In the genomic region with DNA sequence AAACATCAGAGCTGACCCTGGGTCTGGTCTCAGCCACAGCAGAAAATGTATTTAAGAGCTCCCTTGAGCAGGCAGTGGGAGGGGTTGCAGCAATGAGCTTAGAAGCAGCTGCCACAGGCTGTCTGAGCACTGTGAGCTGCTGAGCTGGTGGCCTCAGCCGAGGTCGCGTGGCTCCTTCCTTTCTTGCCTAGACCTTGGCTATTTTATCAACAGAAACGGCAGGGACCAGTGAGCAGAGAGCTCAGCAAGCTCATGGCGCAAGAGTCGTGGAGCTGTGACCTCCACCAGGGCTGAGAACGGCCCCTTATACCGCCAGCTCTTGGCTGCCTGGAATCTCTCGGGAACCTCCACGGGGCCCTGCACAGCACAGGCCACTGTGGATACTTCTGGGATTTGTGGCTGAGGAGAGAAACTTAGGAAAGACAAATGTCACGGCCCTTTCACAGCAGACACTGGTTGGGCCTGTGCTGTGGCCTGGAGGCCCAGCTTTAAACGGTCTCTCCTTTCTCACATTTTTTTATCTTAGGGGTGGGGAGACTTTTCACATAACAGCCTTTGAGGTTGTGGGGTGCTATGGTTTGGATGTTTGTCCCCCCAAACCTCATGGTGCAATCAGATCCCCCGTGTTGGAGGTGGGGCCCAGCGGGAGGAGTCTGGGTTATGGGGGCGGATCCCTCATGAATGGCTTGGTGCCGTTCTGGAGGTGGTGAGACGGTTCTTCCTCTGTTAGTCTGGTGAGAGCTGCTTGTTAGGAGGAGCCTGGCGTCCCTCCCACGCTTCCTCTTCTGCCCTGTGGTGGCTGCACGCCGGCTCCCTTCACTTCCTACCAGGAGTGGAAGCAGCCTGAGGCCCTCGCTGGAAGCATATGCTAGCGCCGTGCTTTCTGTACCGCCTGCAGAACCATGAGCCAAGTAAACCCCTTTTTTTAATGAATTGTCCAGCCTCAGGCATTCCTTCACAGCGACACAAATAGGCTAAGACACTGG, we compare ENCODE assay signal across 10 cellular contexts. TPM values are rescaled to one million over a fixed set of nuclear protein-coding genes. Genes with fewer than 3 reads are reported as not detected.
DNase-seq lines count a peak whose midpoint lies in the region; ATAC-seq, FAIRE-seq and TF ChIP-seq lines count a peak whose summit lies in the region.
"Had no signal": no experiment of that assay in that cellular context is flagged by ENCODE, and none has a peak within 500 bp of the region (broad histone marks: within the 10 kb centered on the region; RNA-seq: fewer than 3 reads in every experiment).

No MANE protein-coding gene starts in this region.

- H3K9me3 ChIP-seq in heart right ventricle (no peaks in the 10 kb centered on the region), skeletal muscle tissue (ENCODE audit: control insufficient read depth in 3 of 3, low read length in 3 of 3) (no peaks in the 10 kb centered on the region)

- 60 to 65% methylated on average over 26 of the region's 26 CpGs for WGBS in heart right ventricle, 2 donors

- H3K4me1 ChIP-seq in heart right ventricle (peaks cover 0 to 32% (median 12%) of the 10 kb centered on the region in 9 donors), skeletal muscle tissue (ENCODE audit: control insufficient read depth in 3 of 3, insufficient read depth in 3 of 3, low read length in 3 of 3) (peaks cover 5 to 12% (median 5%) of the 10 kb centered on the region in 3 donors)

- H3K36me3 ChIP-seq in heart right ventricle (no peaks in the 10 kb centered on the region), skeletal muscle tissue (ENCODE audit: control insufficient read depth in 3 of 3, insufficient read depth in 3 of 3, low read length in 3 of 3) (no peaks in the 10 kb centered on the region)

- ATAC-seq in heart right ventricle: peak; percentile 65 to 90 (median 80)

- intact Hi-C loops in heart right ventricle (cut with DNase I): loop anchor here in 4 of 10 donors (5.0 to 10.0 kb wide), 5 partner anchors 75 to 1535 kb away; a partner anchor contains a TSS

- peak overlapping the region in 1 of 3 donors; percentile 45 for H3K9ac ChIP-seq in skeletal muscle tissue (ENCODE audit: low read depth in 1 of 3, low read length in 3 of 3)

- H3K4me3 ChIP-seq in heart right ventricle (no peak overlapping the region), skeletal muscle tissue (ENCODE audit: low read length in 3 of 3) (no peak overlapping the region)

- H3K27ac ChIP-seq in heart right ventricle (peak overlapping the region; percentile 1 to 80 (median 53)), skeletal muscle tissue (ENCODE audit: low read depth, low read length) (peak overlapping the region; percentile 23)

- no peak for TF ChIP-seq CTCF in heart right ventricle (IDR thresholded peaks at IDR 0.05)

- no peaks in the 10 kb centered on the region for H3K27me3 ChIP-seq in heart right ventricle
- peaks cover 0 to 2% (median 0%) of the 10 kb centered on the region in 3 donors for H3K27me3 ChIP-seq in skeletal muscle tissue (ENCODE audit: control insufficient read depth in 3 of 3, insufficient read depth in 3 of 3, low read length in 3 of 3)

- DNase-seq in NCI-H146 (lab: John Stamatoyannopoulos, UW) (peak; percentile 17), NCI-H146 treated with DMSO at 0.1 percent for 48 hours (lab: John Stamatoyannopoulos, UW; ENCODE audit: unreplicated experiment) (no peak), SHP77 (lab: John Stamatoyannopoulos, UW) (peak; percentile 54 to 79), heart right ventricle (peak; percentile 54 to 66), kidney tubule cell (ENCODE audit: low spot score) (no peak), RCC 7860 (ENCODE audit: low spot score) (no peak), HK-2 (ENCODE audit: unreplicated experiment) (no peak)
- DNase-seq: NCI-H2081 had no signal

- no peak for FAIRE-seq in RCC 7860 (lab: Jason Lieb, UNC)

RNA-seq across cellular contexts. Expression of a gene that starts 1.7 kb away (rescaled TPM):
- total RNA-seq in heart right ventricle: not detected
- under 1 TPM in 1 of 2 donors, not detected in 1; 0.59 TPM for polyA plus RNA-seq in heart right ventricle
- total RNA-seq in skeletal muscle tissue: not detected
- total RNA-seq: activated CD8-positive, alpha-beta memory T cell treated with anti-CD3 and anti-CD28 coated beads for 36 hours had no signal

RNA-seq across cellular contexts. Expression of a gene that starts 43.6 kb away (rescaled TPM):
- total RNA-seq in heart right ventricle: under 1 TPM in 1 of 10 donors, not detected in 9; 0.66 TPM
- polyA plus RNA-seq in heart right ventricle: not detected
- not detected for total RNA-seq in skeletal muscle tissue
- total RNA-seq: activated CD8-positive, alpha-beta memory T cell treated with anti-CD3 and anti-CD28 coated beads for 36 hours had no signal

Comparison
In these comparisons a context has a peak if more than half of its experiments do, and no peak if none do; other contexts are left out.
1. DNase-seq: peak in NCI-H146 (single experiment), SHP77 (2 of 2) and heart right ventricle (2 of 2); none in NCI-H146 treated with DMSO at 0.1 percent for 48 hours (single experiment), kidney tubule cell (single experiment), RCC 7860 (single experiment) and HK-2 (single experiment).